In genomic region chr12:100127766-100128508, GRCh38 we compare ENCODE assay signal across 8 cellular contexts. TPM values are rescaled to one million over a fixed set of nuclear protein-coding genes. Genes with fewer than 3 reads are reported as not detected.
DNase-seq lines count a peak whose midpoint lies in the region; ATAC-seq, FAIRE-seq and TF ChIP-seq lines count a peak whose summit lies in the region.
"Had no signal": no experiment of that assay in that cellular context is flagged by ENCODE, and none has a peak within 500 bp of the region (broad histone marks: within the 10 kb centered on the region; RNA-seq: fewer than 3 reads in every experiment).

No MANE protein-coding gene starts in this region.

- no peaks in the 10 kb centered on the region for H3K36me3 ChIP-seq in gastrocnemius medialis
- H3K36me3 ChIP-seq: uterus had no signal

- peak; percentile 37 for FAIRE-seq in GM19239 (lab: Jason Lieb, UNC)
- FAIRE-seq in frontal cortex (lab: Jason Lieb, UNC) = no peak

- no peak for TF ChIP-seq POLR2A in gastrocnemius medialis (IDR thresholded peaks at IDR 0.05)

- POLR2A ChIA-PET in RWPE1 (lab: Yijun Ruan, JAX; ENCODE audit: low non-redundant PET) = no interaction called here

- DNase-seq in GM19239 (ENCODE audit: insufficient read length, low spot score) (no peak), RWPE1 (ENCODE audit: low spot score) (peak; percentile 12), fibroblast of peridontal ligament (ENCODE audit: extremely low read depth) (peak; percentile 77), gastrocnemius medialis (no peak), frontal cortex (ENCODE audit: low spot score in 2 of 2) (no peak), LoVo (ENCODE audit: low spot score) (no peak), nucleus accumbens (lab: John Stamatoyannopoulos, UW) (no peak)

- H3K27me3 ChIP-seq in gastrocnemius medialis = no peaks in the 10 kb centered on the region
- H3K27me3 ChIP-seq: uterus had no signal

- ATAC-seq in gastrocnemius medialis = peak; percentile 81 to 88

- H3K27ac ChIP-seq in RWPE1 (peak overlapping the region; percentile 65; the same call in 1 of the 2 replicates), gastrocnemius medialis (peak overlapping the region; percentile 34 to 61 (median 48))
- H3K27ac ChIP-seq: uterus had no signal

- intact Hi-C loops in gastrocnemius medialis (cut with DNase I; ENCODE audit: low total_unique reads) = loop anchor here (5.0 kb wide), 1 partner anchor 74 kb away; the partner anchor contains the start of gene ACTR6

- TF ChIP-seq CTCF in RWPE1 (conservative IDR thresholded peaks at IDR 0.05; ENCODE audit: low read depth) (no peak), gastrocnemius medialis (IDR thresholded peaks at IDR 0.05 in 4 of 5, conservative IDR thresholded peaks at IDR 0.05 in 1 of 5) (no peak)

- H3K4me3 ChIP-seq in gastrocnemius medialis = no peak overlapping the region
- H3K4me3 ChIP-seq: uterus had no signal

- in situ Hi-C loops in gastrocnemius medialis (cut with MboI; ENCODE audit: low sequenced_read_pairs in 4 of 4) = no loop called here

- H3K4me1 ChIP-seq in gastrocnemius medialis = peaks cover 12 to 28% of the 10 kb centered on the region in 2 donors

- CTCF ChIA-PET in RWPE1 (lab: Yijun Ruan, JAX) = interaction anchor here (0.6 to 0.9 kb wide), 3 partner anchors 10 to 16 kb away, joined by 3 to 5 read pairs (median 4); no protein-coding TSS in a partner anchor

- H3K9me3 ChIP-seq in gastrocnemius medialis = no peaks in the 10 kb centered on the region
- H3K9me3 ChIP-seq: uterus had no signal

RNA-seq across cellular contexts. Expression of gene BLTP3B, which starts 14.7 kb away (rescaled TPM):
- 10 to 100 TPM; 33.6 to 71.3 (median 42.5) TPM for total RNA-seq in gastrocnemius medialis
- total RNA-seq in frontal cortex = 106 TPM

Comparison
In these comparisons a context has a peak if more than half of its experiments do, and no peak if none do; other contexts are left out.
1. DNase-seq: peak in RWPE1 (single experiment) and fibroblast of peridontal ligament (single experiment); none in GM19239 (single experiment), gastrocnemius medialis (0 of 2), frontal cortex (0 of 2), LoVo (single experiment) and nucleus accumbens (0 of 56).